In genomic region chr2:230498506-230499107, GRCh38 we compare ENCODE assay signal across 1 cellular context.
TF ChIP-seq lines count a peak whose summit lies in the region.

No MANE protein-coding gene starts in this region.

TF ChIP-seq in IMR-90, 13 proteins besides CTCF, POLR2A, EP300 and RAD21 (continued from another document):
- TF ChIP-seq ELK1 (IDR thresholded peaks at IDR 0.05; ENCODE audit: borderline replicate concordance, low read depth, low read length) (no peak), CEBPB (IDR thresholded peaks at IDR 0.05; ENCODE audit: low read depth, low read length) (no peak), RCOR1 (IDR thresholded peaks at IDR 0.05; ENCODE audit: insufficient replicate concordance, low read length) (no peak), MXI1 (IDR thresholded peaks at IDR 0.05; ENCODE audit: borderline replicate concordance, low read depth, low read length) (no peak)
